Comparison of ENCODE assay signal across 8 cellular contexts in the genomic region with DNA sequence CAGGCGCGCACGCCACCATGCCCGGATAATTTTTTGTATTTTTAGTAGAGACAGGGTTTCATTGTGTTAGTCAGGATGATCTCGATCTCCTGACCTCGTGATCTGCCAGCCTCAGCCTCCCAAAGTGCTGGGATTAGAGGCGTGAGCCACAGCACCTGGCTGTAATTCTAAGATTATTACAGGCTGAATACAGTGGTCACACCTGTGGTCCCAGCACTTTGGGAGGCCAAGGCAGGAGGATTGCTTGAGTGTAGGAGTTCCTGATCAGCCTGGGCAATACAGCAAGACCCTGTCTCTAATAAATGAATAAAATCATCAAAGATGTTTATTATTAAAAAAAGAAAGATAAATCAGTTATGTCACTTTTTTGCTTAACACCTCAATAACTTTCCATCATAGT. TPM values are rescaled to one million over a fixed set of nuclear protein-coding genes. Genes with fewer than 3 reads are reported as not detected.
DNase-seq lines count a peak whose midpoint lies in the region; ATAC-seq and TF ChIP-seq lines count a peak whose summit lies in the region.
"Not testable (repeated sequence)": the region's sequence is repeated elsewhere in the genome, so short reads cannot be mapped to it uniquely, and the experiment has no call there.
"Had no signal": no experiment of that assay in that cellular context is flagged by ENCODE, and none has a peak within 500 bp of the region (broad histone marks: within the 10 kb centered on the region; RNA-seq: fewer than 3 reads in every experiment).

No MANE protein-coding gene starts in this region.

- H3K27me3 ChIP-seq in H9 (ENCODE audit: insufficient read depth, low read length); HUES48 (ENCODE audit: control insufficient read depth, insufficient read depth, low read length); PC-9 (ENCODE audit: insufficient read depth, low read depth); endodermal cell (ENCODE audit: control insufficient read depth, insufficient read depth, low read length, poor library complexity, severe bottlenecking); neural progenitor cell: not testable (repeated sequence)

- H3K9me3 ChIP-seq in H9 (ENCODE audit: control insufficient read depth, low read depth, low read length); HUES48 (ENCODE audit: control insufficient read depth, insufficient read depth, low read length); PC-9 (ENCODE audit: insufficient read depth, low read depth); endodermal cell (ENCODE audit: control insufficient read depth, low read length); neural progenitor cell (ENCODE audit: low read depth): not testable (repeated sequence)

- H4K8ac ChIP-seq in H9 (replicated peaks; ENCODE audit: insufficient read length, low read depth, low read length): not testable (repeated sequence)

- not testable (repeated sequence) for H3K9me2 ChIP-seq in PC-9 (ENCODE audit: insufficient read depth)

- not testable (repeated sequence) for H2AK5ac ChIP-seq in H9 (ENCODE audit: insufficient read length, low read length)

- H3K36me3 ChIP-seq in HUES48 (ENCODE audit: control insufficient read depth, insufficient read depth, low read length); PC-9 (ENCODE audit: low read depth); endodermal cell (ENCODE audit: control insufficient read depth, insufficient read depth, low read length); neural progenitor cell: not testable (repeated sequence)

- TSS peak; percentile 52 for BruUV-seq in PC-9 (replicated peaks; lab: Mats Ljungman, UMichigan)

- not testable (repeated sequence) for H2BK20ac ChIP-seq in H9 (ENCODE audit: low read depth, low read length, poor library complexity, severe bottlenecking)

- H3K27ac Mint-ChIP-seq in H9 (peak overlapping the region; percentile 87 to 98 (median 97); a peak in 4 of 7 replicates), endodermal cell (peak overlapping the region; percentile 98)
- H3K27ac Mint-ChIP-seq in WTC11, neural progenitor cell: not testable (repeated sequence)

- not testable (repeated sequence) for H3K14ac ChIP-seq in H9 (ENCODE audit: insufficient read depth, low read length)

- H3K18ac ChIP-seq in H9 (ENCODE audit: insufficient read length, low read depth, low read length): not testable (repeated sequence)

- not testable (repeated sequence) for H2AFZ ChIP-seq in H9 (ENCODE audit: low read length); PC-9; neural progenitor cell (replicated peaks)

- not testable (repeated sequence) for H3K27me3 Mint-ChIP-seq in H9 (ENCODE audit: low read depth); WTC11 (ENCODE audit: low read depth); endodermal cell (ENCODE audit: insufficient read depth); neural progenitor cell (ENCODE audit: insufficient read depth, low read depth)

- H3K4me3 Mint-ChIP-seq in H9, WTC11, endodermal cell, neural progenitor cell: not testable (repeated sequence)

- intact Hi-C loops in PC-9 (cut with micrococcal nuclease; ENCODE audit: unreplicated experiment): not testable (repeated sequence)

- H3K36me3 Mint-ChIP-seq in H9 (ENCODE audit: insufficient read depth in 1 of 3, low read depth in 3 of 3); WTC11; endodermal cell (ENCODE audit: low read depth); neural progenitor cell: not testable (repeated sequence)

- not testable (repeated sequence) for H3K4me3 ChIP-seq in HUES48 (ENCODE audit: low read depth, low read length); PC-9; endodermal cell (ENCODE audit: low read length); neural progenitor cell

- H3K4me1 ChIP-seq in H9 (ENCODE audit: insufficient read depth, low read length); HUES48 (ENCODE audit: control insufficient read depth, insufficient read depth, low read length); endodermal cell (ENCODE audit: control insufficient read depth, insufficient read depth, low read length); neural progenitor cell: not testable (repeated sequence)
- H3K4me1 ChIP-seq in PC-9 (replicated peaks; ENCODE audit: insufficient read depth): peaks cover 82% of the 10 kb centered on the region

- not testable (repeated sequence) for H3K56ac ChIP-seq in H9 (ENCODE audit: insufficient read length, low read depth, low read length)

- H3K27ac ChIP-seq in H9 (ENCODE audit: insufficient read length, low read depth, low read length); endodermal cell (ENCODE audit: low read depth, low read length): not testable (repeated sequence)
- peak overlapping the region; percentile 73 for H3K27ac ChIP-seq in HUES48 (ENCODE audit: low read depth, low read length)
- peak overlapping the region; percentile 86 for H3K27ac ChIP-seq in PC-9
- peak overlapping the region; percentile 26 for H3K27ac ChIP-seq in neural progenitor cell

- H4K20me1 ChIP-seq in H9 (ENCODE audit: control insufficient read depth, insufficient read depth, insufficient read length); PC-9 (ENCODE audit: insufficient read depth); neural progenitor cell (ENCODE audit: low read depth): not testable (repeated sequence)

- H2BK5ac ChIP-seq in H9 (ENCODE audit: insufficient read length, low read length): not testable (repeated sequence)

- H3K4ac ChIP-seq in H9 (ENCODE audit: low read depth, low read length): not testable (repeated sequence)

- not testable (repeated sequence) for H3K79me1 ChIP-seq in H9 (ENCODE audit: insufficient read depth, low read depth, low read length, poor library complexity, severe bottlenecking)

- H3K9me3 Mint-ChIP-seq in H9, WTC11, endodermal cell, neural progenitor cell: not testable (repeated sequence)

- CTCF ChIA-PET in PC-9 (lab: Charles Lee): not testable (repeated sequence)
- CTCF ChIA-PET in WTC11 (lab: Charles Lee): interaction anchor here (0.9 to 1.6 kb wide), 3 partner anchors 54 to 550 kb away, joined by 3 to 4 read pairs (median 3); no protein-coding TSS in a partner anchor

- not testable (repeated sequence) for H3T11ph ChIP-seq in H9 (ENCODE audit: low read length)

- not testable (repeated sequence) for H3K23me2 ChIP-seq in H9 (ENCODE audit: insufficient read length, low read depth, low read length, poor library complexity, severe bottlenecking)

- peaks cover 10 to 14% of the 10 kb centered on the region in 2 experiments for H3K4me1 Mint-ChIP-seq in H9
- H3K4me1 Mint-ChIP-seq in WTC11: not testable (repeated sequence)
- H3K4me1 Mint-ChIP-seq in endodermal cell: peaks cover 13% of the 10 kb centered on the region
- peaks cover 11% of the 10 kb centered on the region for H3K4me1 Mint-ChIP-seq in neural progenitor cell

- peaks cover 54% of the 10 kb centered on the region for H3F3A ChIP-seq in PC-9 (ENCODE audit: insufficient read depth, low read depth)
- H3F3A ChIP-seq in neural progenitor cell (ENCODE audit: low read depth): peaks cover 17% of the 10 kb centered on the region

- H3K4me2 ChIP-seq in H9 (ENCODE audit: insufficient read depth, insufficient read length, low read length); neural progenitor cell: not testable (repeated sequence)
- peak overlapping the region; percentile 34 for H3K4me2 ChIP-seq in PC-9

- not testable (repeated sequence) for H3K23ac ChIP-seq in H9 (ENCODE audit: insufficient read length, low read depth, low read length)

- DNase-seq in H9; PC-9; WTC11 (ENCODE audit: low spot score); endodermal cell; neural progenitor cell (ENCODE audit: low spot score): not testable (repeated sequence)

- TF ChIP-seq CTCF in H9 (conservative IDR thresholded peaks at IDR 0.05); PC-9 (conservative IDR thresholded peaks at IDR 0.05); WTC11 (IDR thresholded peaks at IDR 0.05); endodermal cell (conservative IDR thresholded peaks at IDR 0.05); neural progenitor cell (IDR thresholded peaks at IDR 0.05): not testable (repeated sequence)

- H2BK12ac ChIP-seq in H9 (ENCODE audit: insufficient read length, low read depth, low read length): not testable (repeated sequence)

- ATAC-seq in WTC11: not testable (repeated sequence)

- not testable (repeated sequence) for H3K79me2 ChIP-seq in H9 (ENCODE audit: insufficient read depth, low read length); PC-9 (ENCODE audit: low read depth); neural progenitor cell (ENCODE audit: low read depth)

- POLR2A ChIA-PET in PC-9 (lab: Charles Lee; ENCODE audit: unreplicated experiment): interaction anchor here (0.7 to 1.6 kb wide), 5 partner anchors 13 to 52 kb away, joined by 3 to 10 read pairs (median 6); a partner anchor contains a TSS
- POLR2A ChIA-PET in WTC11 (lab: Charles Lee): not testable (repeated sequence)

- H4K91ac ChIP-seq in H9 (ENCODE audit: insufficient read length, low read depth, low read length): not testable (repeated sequence)

- not testable (repeated sequence) for H4K5ac ChIP-seq in H9 (ENCODE audit: insufficient read length, low read depth, low read length)

- not testable (repeated sequence) for H2BK15ac ChIP-seq in H9 (ENCODE audit: low read depth, low read length)

- not testable (repeated sequence) for H3K9ac ChIP-seq in H9 (ENCODE audit: extremely low read depth, insufficient read length, low read length); HUES48 (ENCODE audit: low read depth, low read length); endodermal cell (ENCODE audit: extremely low read depth, low read length, poor library complexity, severe bottlenecking); neural progenitor cell

- no CpG with 5 or more reads among the region's 7 CpGs for WGBS in H9 (ENCODE audit: extremely low coverage, insufficient read length, low lambda C conversion rate)
- 93 to 94% methylated on average over 3 to 7 of the region's 7 CpGs for WGBS in endodermal cell (ENCODE audit: insufficient coverage in 1 of 2, insufficient read length in 1 of 2), 2 experiments

- H2BK120ac ChIP-seq in H9 (ENCODE audit: low read depth, low read length, poor library complexity, severe bottlenecking): not testable (repeated sequence)

RNA-seq across cellular contexts. Expression of a gene that starts 52.2 kb away (rescaled TPM):
- total RNA-seq in H9 (2021): 9.1 and 10.4 TPM in 2 replicates
- 295 and 318 TPM in 2 replicates for total RNA-seq in PC-9 (2021)
- total RNA-seq in WTC11 (2021): 13.7 to 15.0 TPM (median 14.4 TPM) in 3 replicates
- 10 to 100 TPM; 11.8 to 13.2 TPM for total RNA-seq in endodermal cell
- 2.4 TPM for polyA plus RNA-seq in endodermal cell (2013, experiment 1 of 2)
- 2.5 TPM for polyA plus RNA-seq in endodermal cell (2013, experiment 2 of 2)
- 2.7 and 6.9 TPM in 2 replicates for total RNA-seq in neural progenitor cell (ENCODE audit: low replicate concordance)
- total RNA-seq: GM23248 had no signal
- polyA plus RNA-seq: CD4-positive, CD25-positive, alpha-beta regulatory T cell; GM23248 had no signal

Comparison
In these comparisons a context has a peak if more than half of its experiments do, and no peak if none do; other contexts are left out.
1. RNA of a gene that starts 52.2 kb away (total RNA-seq): 295 to 318 TPM in PC-9; 13.7 to 15.0 TPM in WTC11, 11.8 to 13.2 TPM in endodermal cell, 9.1 to 10.4 TPM in H9 and 2.7 to 6.9 TPM in neural progenitor cell; every median in the first group is over 10 times any median in the second.